ENCODE assay signal across 8 cellular contexts in genomic region chr15:92886229-92886628, GRCh38. TPM values are rescaled to one million over a fixed set of nuclear protein-coding genes. Genes with fewer than 3 reads are reported as not detected.
DNase-seq lines count a peak whose midpoint lies in the region; ATAC-seq, FAIRE-seq and TF ChIP-seq lines count a peak whose summit lies in the region.

No MANE protein-coding gene starts in this region.

- peaks cover 13% of the 10 kb centered on the region for H3K27me3 Mint-ChIP-seq in Calu3 (ENCODE audit: unreplicated experiment)
- H3K27me3 Mint-ChIP-seq in osteocyte (ENCODE audit: unreplicated experiment), result no peaks in the 10 kb centered on the region

- H3F3A ChIP-seq in OCI-LY1 (ENCODE audit: insufficient read depth, low read length), result peaks cover 7% of the 10 kb centered on the region; the same call in 1 of the 2 replicates

- TF ChIP-seq POLR2A in GM12892 (IDR thresholded peaks at IDR 0.05; ENCODE audit: low read depth, low read length), result no peak

- H3K27me3 ChIP-seq in OCI-LY1 (ENCODE audit: insufficient read depth, low read length) (no peaks in the 10 kb centered on the region), endocrine pancreas (ENCODE audit: control insufficient read depth, insufficient read depth, low read length) (no peaks in the 10 kb centered on the region)

- H2AFZ ChIP-seq in OCI-LY1 (ENCODE audit: low read length), result no peak overlapping the region

- H3K4me3 ChIP-seq in OCI-LY1 (ENCODE audit: low read depth, low read length, poor library complexity, severe bottlenecking) (peak overlapping the region; percentile 91), endocrine pancreas (ENCODE audit: control insufficient read depth, insufficient read depth, low read length) (peak overlapping the region; percentile 100)

- H3K36me3 Mint-ChIP-seq in Calu3 (ENCODE audit: insufficient read depth, unreplicated experiment), result peaks cover 97% of the 10 kb centered on the region
- H3K36me3 Mint-ChIP-seq in osteocyte (ENCODE audit: unreplicated experiment), result peaks cover 67% of the 10 kb centered on the region

- H3K9me2 ChIP-seq in OCI-LY1 (ENCODE audit: low read depth, low read length), result no peaks in the 10 kb centered on the region

- H3K4me1 Mint-ChIP-seq in Calu3 (ENCODE audit: low read depth, unreplicated experiment), result peaks cover 37% of the 10 kb centered on the region
- H3K4me1 Mint-ChIP-seq in osteocyte (ENCODE audit: unreplicated experiment), result peaks cover 55% of the 10 kb centered on the region

- H3K36me3 ChIP-seq in OCI-LY1 (ENCODE audit: insufficient read depth, low read length) (peaks cover 82% of the 10 kb centered on the region), endocrine pancreas (ENCODE audit: control insufficient read depth, insufficient read depth, low read length) (peaks cover 4% of the 10 kb centered on the region)

- no peaks in the 10 kb centered on the region for H4K20me1 ChIP-seq in OCI-LY1 (ENCODE audit: insufficient read depth, low read length)

- CTCF ChIA-PET in Calu3 (lab: Charles Lee), result interaction anchor here (2.4 kb wide), 1 partner anchor 54 kb away, joined by 9 read pairs; no protein-coding TSS in a partner anchor

- H3K4me1 ChIP-seq in OCI-LY1 (ENCODE audit: insufficient read depth, low read length, severe bottlenecking) (peaks cover 49% of the 10 kb centered on the region), endocrine pancreas (ENCODE audit: control insufficient read depth, insufficient read depth, low read length) (peaks cover 30% of the 10 kb centered on the region)

- ATAC-seq in GM21717 (IDR thresholded peaks at IDR 0.05; ENCODE audit: unreplicated experiment), result no peak

- DNase-seq in Calu3, result no peak
- DNase-seq in osteocyte (ENCODE audit: extremely low spot score, unreplicated experiment), result no peak
- DNase-seq in NCI-H187 (lab: John Stamatoyannopoulos, UW), result no peak
- DNase-seq in iPS-NIHi7 (ENCODE audit: extremely low spot score), result no peak
- DNase-seq in GM12892 (ENCODE audit: insufficient read length), result no peak

- FAIRE-seq in GM12892 (lab: Jason Lieb, UNC), result no peak

- H3K9ac ChIP-seq in OCI-LY1 (ENCODE audit: low read length) (no peak overlapping the region; the same call in 1 of the 2 replicates), endocrine pancreas (ENCODE audit: control insufficient read depth, insufficient read depth, low read length) (no peak overlapping the region)

- H3K27ac Mint-ChIP-seq in Calu3 (ENCODE audit: unreplicated experiment) (peak overlapping the region; percentile 94), osteocyte (ENCODE audit: unreplicated experiment) (peak overlapping the region; percentile 99)

- intact Hi-C loops in Calu3 (cut with micrococcal nuclease; ENCODE audit: unreplicated experiment), result no loop called here

- peaks cover 82% of the 10 kb centered on the region for H3K79me2 ChIP-seq in OCI-LY1 (ENCODE audit: insufficient read depth, low read length)

- no peak for TF ChIP-seq CTCF in Calu3 (IDR thresholded peaks at IDR 0.05; ENCODE audit: unreplicated experiment)
- no peak for TF ChIP-seq CTCF in OCI-LY1 (IDR thresholded peaks at IDR 0.05; ENCODE audit: low read length)
- no peak for TF ChIP-seq CTCF in osteocyte (IDR thresholded peaks at IDR 0.05)

- no peaks in the 10 kb centered on the region for H3K9me3 Mint-ChIP-seq in Calu3 (ENCODE audit: low read depth, unreplicated experiment)
- H3K9me3 Mint-ChIP-seq in osteocyte (ENCODE audit: unreplicated experiment), result no peaks in the 10 kb centered on the region

- H3K4me3 Mint-ChIP-seq in Calu3 (ENCODE audit: low read depth, unreplicated experiment) (peak overlapping the region; percentile 68), osteocyte (ENCODE audit: unreplicated experiment) (peak overlapping the region; percentile 87)

- no TSS peak for BruUV-seq in Calu3 (replicated peaks; lab: Mats Ljungman, UMichigan)

- H3K27ac ChIP-seq in OCI-LY1 (ENCODE audit: low read depth, low read length, poor library complexity, severe bottlenecking), result peak overlapping the region; percentile 0

- H3K9me3 ChIP-seq in OCI-LY1 (ENCODE audit: low read length), result no peaks in the 10 kb centered on the region
- no peaks in the 10 kb centered on the region for H3K9me3 ChIP-seq in endocrine pancreas (ENCODE audit: control insufficient read depth, low read length)

- H3K4me2 ChIP-seq in OCI-LY1 (ENCODE audit: low read length), result peak overlapping the region; percentile 77; the same call in 1 of the 2 replicates

RNA-seq across cellular contexts. Expression of gene CHD2, which starts 13.9 kb away (rescaled TPM):
- total RNA-seq in Calu3 (2022) (127 and 140 TPM in 2 replicates), osteocyte (89.9 and 102 TPM in 2 replicates)
- 66.6 TPM for polyA plus RNA-seq in GM12892 (2012; ENCODE audit: missing spikeins)
